ENCODE assay signal across 20 cellular contexts in genomic region chr11:15618583-15619032, GRCh38.
"Had no signal": no experiment of that assay in that cellular context is flagged by ENCODE, and none has a peak within 500 bp of the region (broad histone marks: within the 10 kb centered on the region; RNA-seq: fewer than 3 reads in every experiment).

No MANE protein-coding gene starts in this region.

- H3K4me3 ChIP-seq: dorsolateral prefrontal cortex, lung, sigmoid colon, skin epidermis, suprapubic skin, thyroid gland, upper lobe of left lung, uterus had no signal

- H3K27me3 ChIP-seq: suprapubic skin, thyroid gland, upper lobe of left lung, uterus had no signal

- H3K4me1 ChIP-seq: suprapubic skin, thyroid gland, uterus had no signal

- ATAC-seq: left colon; left ventricle myocardium superior; naive thymus-derived CD4-positive, alpha-beta T cell had no signal

- H3K27ac ChIP-seq: dorsolateral prefrontal cortex, sigmoid colon, skin epidermis, suprapubic skin, thyroid gland, upper lobe of left lung, uterus had no signal

- H3K36me3 ChIP-seq: sigmoid colon, suprapubic skin, thyroid gland, upper lobe of left lung, uterus had no signal

- DNase-seq: cortex of kidney; dorsolateral prefrontal cortex; effector CD8-positive, alpha-beta T cell; foreskin melanocyte; head of caudate nucleus; hippocampal formation; left colon; left ventricle myocardium superior; mesendoderm; naive thymus-derived CD4-positive, alpha-beta T cell; nephron progenitor cell; sigmoid colon; stimulated activated CD4-positive, alpha-beta T cell treated with anti-CD3 and anti-CD28 coated beads, Interleukin-12 subunit alpha, Interleukin-12 subunit beta, amount 100 ng/mL, for 4 hours; stimulated activated naive CD4-positive, alpha-beta T cell treated with Interleukin-2 at 50 U/mL for 16 hours; thyroid gland; upper lobe of left lung; uterus had no signal

- H3K9me3 ChIP-seq: sigmoid colon, suprapubic skin, thyroid gland, upper lobe of left lung, uterus had no signal
